In the genomic region with DNA sequence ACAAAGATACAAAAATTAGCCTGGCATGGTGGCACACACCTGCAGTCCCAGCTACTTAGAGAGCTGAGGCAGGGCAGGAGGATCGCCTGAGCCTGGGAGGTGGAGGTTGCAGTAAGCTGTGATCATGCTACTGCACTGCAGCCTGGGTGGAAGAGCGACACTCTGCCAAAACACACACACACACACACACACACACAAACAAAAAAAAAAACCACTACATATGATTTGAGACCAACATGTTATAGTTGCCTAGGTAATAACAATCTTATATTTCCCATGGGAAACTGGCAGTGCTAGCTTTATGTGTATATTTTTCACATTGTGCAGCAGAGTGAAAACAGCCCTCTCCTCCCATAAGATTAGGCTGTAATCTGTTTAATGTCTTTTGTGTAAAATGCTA, we compare ENCODE assay signal across 24 cellular contexts. TPM values are rescaled to one million over a fixed set of nuclear protein-coding genes. Genes with fewer than 3 reads are reported as not detected.
DNase-seq lines count a peak whose midpoint lies in the region; ATAC-seq and TF ChIP-seq lines count a peak whose summit lies in the region.
"Had no signal": no experiment of that assay in that cellular context is flagged by ENCODE, and none has a peak within 500 bp of the region (broad histone marks: within the 10 kb centered on the region; RNA-seq: fewer than 3 reads in every experiment).

No MANE protein-coding gene starts in this region.

- H3K9me3 ChIP-seq in BLaER1 (no peaks in the 10 kb centered on the region), WERI-Rb-1 (ENCODE audit: severe bottlenecking) (no peaks in the 10 kb centered on the region), mesenchymal stem cell (ENCODE audit: control insufficient read depth, low read length) (no peaks in the 10 kb centered on the region)
- H3K9me3 ChIP-seq: BE2C, Peyer's patch, SK-N-SH had no signal

- H3K4me2 ChIP-seq in BLaER1, result peak overlapping the region; percentile 64
- no peak overlapping the region for H3K4me2 ChIP-seq in mesenchymal stem cell (ENCODE audit: low read length, poor library complexity, severe bottlenecking)
- H3K4me2 ChIP-seq: SK-N-SH had no signal

- no peaks in the 10 kb centered on the region for H3K27me3 ChIP-seq in BLaER1
- H3K27me3 ChIP-seq in WERI-Rb-1 (ENCODE audit: insufficient read depth, low read depth, severe bottlenecking), result no peaks in the 10 kb centered on the region
- H3K27me3 ChIP-seq in mesenchymal stem cell (ENCODE audit: control insufficient read depth in 1 of 2, insufficient read depth in 1 of 2, low read length in 2 of 2), result no peaks in the 10 kb centered on the region
- H3K27me3 ChIP-seq: Peyer's patch had no signal

- no peak overlapping the region for H2AK5ac ChIP-seq in mesenchymal stem cell (ENCODE audit: low read length, severe bottlenecking)

- no peak overlapping the region for H2BK15ac ChIP-seq in mesenchymal stem cell (ENCODE audit: low read depth, poor library complexity, severe bottlenecking)

- H3K27ac ChIP-seq in BLaER1 (no peak overlapping the region), WERI-Rb-1 (no peak overlapping the region), mesenchymal stem cell (ENCODE audit: low read length, poor library complexity, severe bottlenecking) (no peak overlapping the region)
- H3K27ac ChIP-seq: Peyer's patch had no signal

- H4K20me1 ChIP-seq in BLaER1, result no peaks in the 10 kb centered on the region

- TF ChIP-seq CTCF in WERI-Rb-1 (IDR thresholded peaks at IDR 0.05; ENCODE audit: low read depth, low read length), result no peak

- no peak overlapping the region for H3K4ac ChIP-seq in mesenchymal stem cell (ENCODE audit: low read depth in 1 of 2, low read length in 2 of 2)

- DNase-seq in NCI-H2171 treated with DMSO at 0.1 percent for 48 hours (lab: John Stamatoyannopoulos, UW) (peak; percentile 1), NCI-H2171 (lab: John Stamatoyannopoulos, UW) (no peak), WERI-Rb-1 (peak; percentile 37), mesenchymal stem cell (no peak), ureter (ENCODE audit: low spot score) (no peak)
- no peak for DNase-seq in activated T-cell treated with anti-CD3 and anti-CD28 coated beads, Interleukin-2, amount 50 U/mL, for 1 hour
- DNase-seq: 8988T; ACHN; BE2C; CD4-positive, CD25-positive, alpha-beta regulatory T cell; DMS153; NCI-H1092 treated with DMSO at 0.1 percent for 48 hours; NCI-H1436; NCI-H187; NCI-H2081 treated with DMSO at 0.1 percent for 48 hours; NCI-H446 treated with DMSO at 0.1 percent for 48 hours; NCI-H526; Peyer's patch; SK-N-SH had no signal

- ATAC-seq in HG03520 (IDR thresholded peaks at IDR 0.05; ENCODE audit: unreplicated experiment), result no peak
- ATAC-seq: HCT116, K562 had no signal

- H3K36me3 ChIP-seq in BLaER1 (no peaks in the 10 kb centered on the region), WERI-Rb-1 (no peaks in the 10 kb centered on the region), mesenchymal stem cell (ENCODE audit: control insufficient read depth in 1 of 2, insufficient read depth in 2 of 2, low read depth in 1 of 2, low read length in 2 of 2) (no peaks in the 10 kb centered on the region)
- H3K36me3 ChIP-seq: BE2C, Peyer's patch had no signal

- no peak overlapping the region for H3K23ac ChIP-seq in mesenchymal stem cell (ENCODE audit: low read length in 2 of 2)

- H3K79me1 ChIP-seq in mesenchymal stem cell (replicated peaks; ENCODE audit: low read length, poor library complexity, severe bottlenecking), result peaks cover 2% of the 10 kb centered on the region

- H2BK5ac ChIP-seq in mesenchymal stem cell (ENCODE audit: low read depth, low read length, poor library complexity, severe bottlenecking), result no peak overlapping the region

- H3K4me1 ChIP-seq in BLaER1, result peaks cover 54% of the 10 kb centered on the region
- H3K4me1 ChIP-seq in mesenchymal stem cell (ENCODE audit: control insufficient read depth, insufficient read depth, low read depth, low read length), result peaks cover 1% of the 10 kb centered on the region
- H3K4me1 ChIP-seq: BE2C had no signal

- H4K8ac ChIP-seq in mesenchymal stem cell (ENCODE audit: low read length), result peak overlapping the region; percentile 27

- no peak overlapping the region for H4K91ac ChIP-seq in mesenchymal stem cell (ENCODE audit: low read length)

- no peak overlapping the region for H2BK120ac ChIP-seq in mesenchymal stem cell (ENCODE audit: low read depth, low read length)

- no peak overlapping the region for H3K9ac ChIP-seq in BLaER1
- H3K9ac ChIP-seq in mesenchymal stem cell (ENCODE audit: low read length), result no peak overlapping the region
- H3K9ac ChIP-seq: SK-N-SH had no signal

- H2BK12ac ChIP-seq in mesenchymal stem cell (ENCODE audit: low read length in 2 of 2), result no peak overlapping the region

- H3K14ac ChIP-seq in mesenchymal stem cell (ENCODE audit: low read length in 2 of 2), result no peak overlapping the region

- H3K18ac ChIP-seq in mesenchymal stem cell (ENCODE audit: low read depth in 1 of 2, low read length in 2 of 2), result no peak overlapping the region

- H2AFZ ChIP-seq in mesenchymal stem cell (ENCODE audit: low read depth, low read length), result no peak overlapping the region

- H3K4me3 ChIP-seq in BLaER1, result no peak overlapping the region
- H3K4me3 ChIP-seq in WERI-Rb-1 (ENCODE audit: low read depth, low read length), result no peak overlapping the region
- no peak overlapping the region for H3K4me3 ChIP-seq in mesenchymal stem cell (ENCODE audit: insufficient read depth in 1 of 2, low read depth in 1 of 2, low read length in 2 of 2)
- H3K4me3 ChIP-seq: K562, Peyer's patch had no signal

- WGBS in mesenchymal stem cell, result 100% methylated on average over 2 of the region's 2 CpGs

RNA-seq across cellular contexts. Expression of a gene that starts 3.1 kb away (rescaled TPM):
- 2.3 TPM for polyA plus RNA-seq in mesenchymal stem cell (2013, experiment 1 of 2)
- polyA plus RNA-seq in mesenchymal stem cell (2013, experiment 2 of 2), result 2.5 TPM
- 5.1 TPM for total RNA-seq in ureter
- total RNA-seq: M059J had no signal

Comparison
In these comparisons a context has a peak if more than half of its experiments do, and no peak if none do; other contexts are left out.
1. DNase-seq: peak in NCI-H2171 treated with DMSO at 0.1 percent for 48 hours (single experiment) and WERI-Rb-1 (single experiment); none in NCI-H2171 (single experiment), mesenchymal stem cell (single experiment), ureter (single experiment) and activated T-cell treated with anti-CD3 and anti-CD28 coated beads, Interleukin-2, amount 50 U/mL, for 1 hour (single experiment).